In the genomic region with DNA sequence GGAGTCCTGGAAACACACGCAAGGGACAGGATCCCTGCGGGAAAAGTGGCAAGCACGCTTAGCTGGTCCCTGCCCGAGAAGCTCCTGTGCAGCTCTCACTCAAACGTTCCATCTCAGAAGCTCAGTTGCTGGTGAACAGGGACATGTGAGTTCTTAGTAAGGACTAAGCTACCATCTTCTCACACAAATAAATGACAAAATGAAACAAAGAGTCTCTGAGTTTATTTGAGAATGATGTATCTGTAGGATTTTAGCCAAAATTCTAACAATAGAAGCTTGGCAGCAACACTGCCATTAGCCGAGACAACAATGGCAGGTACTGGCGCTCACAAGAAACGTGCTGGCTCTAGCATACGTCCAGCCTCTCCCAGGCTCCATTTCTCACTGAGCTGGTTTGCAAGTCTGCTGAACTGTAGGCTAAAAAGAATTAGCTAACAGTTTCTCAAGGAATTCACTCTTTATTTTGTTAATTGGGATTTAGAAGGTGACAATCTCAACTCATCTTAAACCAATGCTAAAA, we compare ENCODE assay signal across 13 cellular contexts.
"Had no signal": no experiment of that assay in that cellular context is flagged by ENCODE, and none has a peak within 500 bp of the region (broad histone marks: within the 10 kb centered on the region; RNA-seq: fewer than 3 reads in every experiment).

No MANE protein-coding gene starts in this region.

- H3K27ac ChIP-seq: adrenal gland, sigmoid colon had no signal

- H3K9me3 ChIP-seq: adrenal gland, mucosa of descending colon, sigmoid colon had no signal

- H3K4me3 ChIP-seq: adrenal gland, mucosa of descending colon, sigmoid colon had no signal

- H3K4me1 ChIP-seq: adrenal gland had no signal

- H3K27me3 ChIP-seq: adrenal gland, sigmoid colon had no signal

- DNase-seq: activated CD4-positive, alpha-beta T cell treated with anti-CD3 and anti-CD28 coated beads, Interleukin-2, amount 50 U/mL, for 4 hours; activated naive CD4-positive, alpha-beta T cell treated with anti-CD3 and anti-CD28 coated beads, Interleukin-2, amount 50 U/mL, for 16 hours; activated T-cell treated with anti-CD3 and anti-CD28 coated beads, Interleukin-2, amount 50 U/mL, for 1 hour; central memory CD4-positive, alpha-beta T cell; immature natural killer cell; left colon; mucosa of descending colon; naive thymus-derived CD8-positive, alpha-beta T cell; sigmoid colon; stimulated activated CD4-positive, alpha-beta T cell treated with anti-CD3 and anti-CD28 coated beads, Interleukin-2, amount 100 ng/mL, for 24 hours; stimulated activated naive CD4-positive, alpha-beta T cell; trophoblast cell had no signal
